Comparison of ENCODE assay signal across 17 cellular contexts in the genomic region with DNA sequence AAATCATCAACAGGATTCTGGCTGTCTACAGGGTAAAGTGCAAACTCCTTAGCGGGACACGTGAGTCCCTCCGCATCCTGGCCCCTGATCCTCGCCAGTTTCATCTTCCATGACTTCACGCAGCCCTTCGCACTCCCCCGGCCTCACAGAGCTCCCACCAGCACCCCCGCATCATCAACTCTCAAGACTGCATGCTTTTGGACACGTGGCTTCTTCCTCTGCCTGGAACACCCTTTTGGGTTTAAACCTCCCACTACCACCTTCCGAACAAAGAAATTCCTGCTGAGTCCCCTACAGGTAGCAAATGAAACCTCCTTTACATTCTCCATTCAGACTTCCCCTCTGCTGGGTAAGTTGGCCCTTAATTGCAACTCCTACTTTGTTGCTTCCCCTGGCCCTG. TPM values are rescaled to one million over a fixed set of nuclear protein-coding genes. Genes with fewer than 3 reads are reported as not detected.
A peak's percentile ranks its signal among the peaks of the same experiment; 100 is the strongest.
DNase-seq lines count a peak whose midpoint lies in the region; ATAC-seq and TF ChIP-seq lines count a peak whose summit lies in the region.
"Had no signal": no experiment of that assay in that cellular context is flagged by ENCODE, and none has a peak within 500 bp of the region (broad histone marks: within the 10 kb centered on the region; RNA-seq: fewer than 3 reads in every experiment).

No MANE protein-coding gene starts in this region.

- H4K91ac ChIP-seq in trophoblast cell (ENCODE audit: low read depth, low read length) = no peak overlapping the region

- H3K4me1 ChIP-seq in GM23338 (ENCODE audit: insufficient read depth) = peaks cover 6% of the 10 kb centered on the region
- no peaks in the 10 kb centered on the region for H3K4me1 ChIP-seq in trophoblast cell (ENCODE audit: control insufficient read depth in 1 of 2, insufficient read depth in 2 of 2, low read length in 2 of 2)
- H3K4me1 ChIP-seq: A549 had no signal

- no CpG with 5 or more reads among the region's 10 CpGs for WGBS in trophoblast cell (ENCODE audit: extremely low coverage, insufficient coverage, insufficient read length)

- DNase-seq in GM23338 (ENCODE audit: low spot score) = peak; percentile 75
- no peak for DNase-seq in WTC11 (ENCODE audit: low spot score)
- peak; percentile 36 for DNase-seq in iPS-NIHi11 (ENCODE audit: low spot score)
- DNase-seq in trophoblast cell = no peak
- no peak for DNase-seq in NCI-H146 treated with DMSO at 0.1 percent for 48 hours (lab: John Stamatoyannopoulos, UW; ENCODE audit: unreplicated experiment)
- DNase-seq: C1 segment of cervical spinal cord, KG1, MG63, NCI-H1092, NCI-H146, NCI-H2081 treated with DMSO at 0.1 percent for 48 hours, NCI-H510A treated with DMSO at 0.1 percent for 48 hours had no signal

- TF ChIP-seq CTCF in GM23338 (conservative IDR thresholded peaks at IDR 0.05; ENCODE audit: low read depth in 2 of 2) = peak; percentile 8 to 40; a peak in 1 of 4 replicates
- no peak for TF ChIP-seq CTCF in WTC11 (IDR thresholded peaks at IDR 0.05)

- peak; percentile 97 for ATAC-seq in GM23338
- ATAC-seq in WTC11 = peak; percentile 95
- ATAC-seq in GM21786 (IDR thresholded peaks at IDR 0.05; ENCODE audit: unreplicated experiment) = no peak
- no peak for ATAC-seq in GM19467 (IDR thresholded peaks at IDR 0.05; ENCODE audit: unreplicated experiment)
- no peak for ATAC-seq in HG03097 (IDR thresholded peaks at IDR 0.05; ENCODE audit: low FRiP score, unreplicated experiment)
- ATAC-seq: Panc1 had no signal

- no peak overlapping the region for H4K12ac ChIP-seq in trophoblast cell (ENCODE audit: low read depth, low read length)

- H4K8ac ChIP-seq in trophoblast cell (ENCODE audit: low read depth, low read length) = no peak overlapping the region

- H3K36me3 Mint-ChIP-seq in GM23338 (ENCODE audit: low read depth) (no peaks in the 10 kb centered on the region; the same call in 2 of the 3 replicates), WTC11 (no peaks in the 10 kb centered on the region)

- peak overlapping the region; percentile 51 for H3K9ac ChIP-seq in trophoblast cell (ENCODE audit: low read length)

- H3K18ac ChIP-seq in trophoblast cell (ENCODE audit: low read length) = no peak overlapping the region

- no peaks in the 10 kb centered on the region for H3K9me3 Mint-ChIP-seq in GM23338
- H3K9me3 Mint-ChIP-seq in WTC11 = peaks cover 5% of the 10 kb centered on the region

- H3K4me1 Mint-ChIP-seq in GM23338 = peaks cover 14% of the 10 kb centered on the region
- H3K4me1 Mint-ChIP-seq in WTC11 = peaks cover 15% of the 10 kb centered on the region

- H3K4me2 ChIP-seq in GM23338 (peak overlapping the region; percentile 62; the same call in 1 of the 2 replicates), trophoblast cell (ENCODE audit: low read length) (no peak overlapping the region)
- H3K4me2 ChIP-seq: A549 had no signal

- no peaks in the 10 kb centered on the region for H3F3A ChIP-seq in GM23338 (replicated peaks; ENCODE audit: low read depth)

- H3K79me1 ChIP-seq in trophoblast cell (ENCODE audit: low read length) = no peaks in the 10 kb centered on the region

- H4K20me1 ChIP-seq in GM23338 (replicated peaks; ENCODE audit: insufficient read depth) = no peaks in the 10 kb centered on the region

- H3K9me2 ChIP-seq in GM23338 (ENCODE audit: insufficient read depth) = peaks cover 6% of the 10 kb centered on the region; the same call in 1 of the 2 replicates

- H3K4me3 ChIP-seq in GM23338 (no peak overlapping the region), trophoblast cell (ENCODE audit: low read depth, low read length) (no peak overlapping the region)
- H3K4me3 ChIP-seq: A549, MG63 had no signal

- H3K14ac ChIP-seq in trophoblast cell (ENCODE audit: low read length) = no peak overlapping the region

- H3K27ac Mint-ChIP-seq in GM23338 (peak overlapping the region; percentile 13; the same call in 1 of the 2 replicates), WTC11 (no peak overlapping the region)

- H3K4ac ChIP-seq in trophoblast cell (ENCODE audit: low read depth, low read length) = no peak overlapping the region

- H3K4me3 Mint-ChIP-seq in GM23338 (no peak overlapping the region; the same call in 2 of the 3 replicates), WTC11 (no peak overlapping the region)

- POLR2A ChIA-PET in WTC11 (lab: Charles Lee) = no interaction called here

- no peak overlapping the region for H2AK5ac ChIP-seq in trophoblast cell (ENCODE audit: low read length)

- H3K27me3 ChIP-seq in GM23338 (ENCODE audit: insufficient read depth) = 0 out of 2 replicates have a peak, but pooled peaks cover 8% of the 10 kb centered on the region
- H3K27me3 ChIP-seq in trophoblast cell (ENCODE audit: insufficient read depth, low read length) = no peaks in the 10 kb centered on the region
- H3K27me3 ChIP-seq: MG63 had no signal

- H3K79me2 ChIP-seq in GM23338 (replicated peaks; ENCODE audit: insufficient read depth) = no peaks in the 10 kb centered on the region
- H3K79me2 ChIP-seq in trophoblast cell (ENCODE audit: control insufficient read depth, insufficient read depth, low read length, poor library complexity) = no peaks in the 10 kb centered on the region

- H2BK5ac ChIP-seq in trophoblast cell (ENCODE audit: low read depth, low read length, poor library complexity) = no peak overlapping the region

- H3K36me3 ChIP-seq in GM23338 (ENCODE audit: insufficient read depth) (no peaks in the 10 kb centered on the region), trophoblast cell (ENCODE audit: control insufficient read depth in 1 of 2, insufficient read depth in 2 of 2, low read length in 2 of 2) (no peaks in the 10 kb centered on the region)
- H3K36me3 ChIP-seq: MG63 had no signal

- H3K9me3 ChIP-seq in trophoblast cell (ENCODE audit: insufficient read depth, low read depth, low read length) = no peaks in the 10 kb centered on the region
- H3K9me3 ChIP-seq: A549, MG63 had no signal

- H2BK120ac ChIP-seq in trophoblast cell (ENCODE audit: insufficient read depth, low read length, poor library complexity) = no peak overlapping the region

- no peak overlapping the region for H3K23ac ChIP-seq in trophoblast cell (ENCODE audit: low read length)

- CTCF ChIA-PET in WTC11 (lab: Charles Lee) = interaction anchor here (0.5 to 1.0 kb wide), 2 partner anchors 176 to 1230 kb away, joined by 3 read pairs; no protein-coding TSS in a partner anchor

- H2AFZ ChIP-seq in GM23338 (peak overlapping the region; percentile 94), trophoblast cell (ENCODE audit: insufficient read depth, low read length, poor library complexity) (no peak overlapping the region)

- H2BK12ac ChIP-seq in trophoblast cell (ENCODE audit: low read length) = no peak overlapping the region

- H3K27me3 Mint-ChIP-seq in GM23338 (ENCODE audit: insufficient read depth, low read depth, poor library complexity) = peaks cover 5% of the 10 kb centered on the region
- peaks cover 13% of the 10 kb centered on the region for H3K27me3 Mint-ChIP-seq in WTC11 (ENCODE audit: low read depth)

- H3K27ac ChIP-seq in GM23338 (ENCODE audit: low read depth) (no peak overlapping the region), trophoblast cell (ENCODE audit: low read depth, low read length) (no peak overlapping the region)
- H3K27ac ChIP-seq: A549 had no signal

TF ChIP-seq in GM23338, 12 proteins besides CTCF, POLR2A, EP300 and RAD21 (continues in another document):
- TF ChIP-seq CREB1 (CRISPR knock-in tag; IDR thresholded peaks at IDR 0.05; ENCODE audit: low read depth) (0 out of 2 replicates have a peak, but pooled peaks have one; percentile 9), JUNB (IDR thresholded peaks at IDR 0.05; ENCODE audit: unreplicated experiment) (no peak), STAT1 (IDR thresholded peaks at IDR 0.05; ENCODE audit: unreplicated experiment) (no peak), EZH2 (IDR thresholded peaks at IDR 0.05; ENCODE audit: low read depth, unreplicated experiment) (no peak)

TF ChIP-seq in WTC11, 78 proteins besides CTCF, POLR2A, EP300 and RAD21 (continues in another document):
- TF ChIP-seq, protein P1, sequence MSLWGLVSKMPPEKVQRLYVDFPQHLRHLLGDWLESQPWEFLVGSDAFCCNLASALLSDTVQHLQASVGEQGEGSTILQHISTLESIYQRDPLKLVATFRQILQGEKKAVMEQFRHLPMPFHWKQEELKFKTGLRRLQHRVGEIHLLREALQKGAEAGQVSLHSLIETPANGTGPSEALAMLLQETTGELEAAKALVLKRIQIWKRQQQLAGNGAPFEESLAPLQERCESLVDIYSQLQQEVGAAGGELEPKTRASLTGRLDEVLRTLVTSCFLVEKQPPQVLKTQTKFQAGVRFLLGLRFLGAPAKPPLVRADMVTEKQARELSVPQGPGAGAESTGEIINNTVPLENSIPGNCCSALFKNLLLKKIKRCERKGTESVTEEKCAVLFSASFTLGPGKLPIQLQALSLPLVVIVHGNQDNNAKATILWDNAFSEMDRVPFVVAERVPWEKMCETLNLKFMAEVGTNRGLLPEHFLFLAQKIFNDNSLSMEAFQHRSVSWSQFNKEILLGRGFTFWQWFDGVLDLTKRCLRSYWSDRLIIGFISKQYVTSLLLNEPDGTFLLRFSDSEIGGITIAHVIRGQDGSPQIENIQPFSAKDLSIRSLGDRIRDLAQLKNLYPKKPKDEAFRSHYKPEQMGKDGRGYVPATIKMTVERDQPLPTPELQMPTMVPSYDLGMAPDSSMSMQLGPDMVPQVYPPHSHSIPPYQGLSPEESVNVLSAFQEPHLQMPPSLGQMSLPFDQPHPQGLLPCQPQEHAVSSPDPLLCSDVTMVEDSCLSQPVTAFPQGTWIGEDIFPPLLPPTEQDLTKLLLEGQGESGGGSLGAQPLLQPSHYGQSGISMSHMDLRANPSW (CRISPR knock-in tag; conservative IDR thresholded peaks at IDR 0.05; ENCODE audit: low read depth) = no peak
- TF ChIP-seq, protein P2, sequence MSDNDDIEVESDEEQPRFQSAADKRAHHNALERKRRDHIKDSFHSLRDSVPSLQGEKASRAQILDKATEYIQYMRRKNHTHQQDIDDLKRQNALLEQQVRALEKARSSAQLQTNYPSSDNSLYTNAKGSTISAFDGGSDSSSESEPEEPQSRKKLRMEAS (CRISPR knock-in tag; IDR thresholded peaks at IDR 0.05) = peak; percentile 83
- TF ChIP-seq, protein P3, sequence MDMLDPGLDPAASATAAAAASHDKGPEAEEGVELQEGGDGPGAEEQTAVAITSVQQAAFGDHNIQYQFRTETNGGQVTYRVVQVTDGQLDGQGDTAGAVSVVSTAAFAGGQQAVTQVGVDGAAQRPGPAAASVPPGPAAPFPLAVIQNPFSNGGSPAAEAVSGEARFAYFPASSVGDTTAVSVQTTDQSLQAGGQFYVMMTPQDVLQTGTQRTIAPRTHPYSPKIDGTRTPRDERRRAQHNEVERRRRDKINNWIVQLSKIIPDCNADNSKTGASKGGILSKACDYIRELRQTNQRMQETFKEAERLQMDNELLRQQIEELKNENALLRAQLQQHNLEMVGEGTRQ (CRISPR knock-in tag; IDR thresholded peaks at IDR 0.05) = peak; percentile 57
- peak; percentile 60; the same call in 1 of the 2 replicates for TF ChIP-seq TEAD1 (CRISPR knock-in tag; IDR thresholded peaks at IDR 0.05)

RNA-seq across cellular contexts. Expression of a gene that starts 12.6 kb away (rescaled TPM):
- total RNA-seq in GM23338 (2014; rRNA removed; shearing (Covaris generic)) = 635 and 714 TPM in 2 replicates
- 601 and 667 TPM in 2 replicates for polyA plus RNA-seq in GM23338 (2016; fragmentation: Nextera tagmentation; extraction: Ambion mirVana)
- total RNA-seq in WTC11 (2021) = 320 to 365 TPM (median 321 TPM) in 3 replicates
- polyA plus RNA-seq in trophoblast cell (2013) = 364 and 368 TPM in 2 replicates

Comparison
In these comparisons a context has a peak if more than half of its experiments do, and no peak if none do; other contexts are left out.
1. ATAC-seq: peak in GM23338 (single experiment) and WTC11 (single experiment); none in GM21786 (single experiment), GM19467 (single experiment) and HG03097 (single experiment).
2. DNase-seq: peak in GM23338 (single experiment) and iPS-NIHi11 (single experiment); none in WTC11 (single experiment), trophoblast cell (0 of 2) and NCI-H146 treated with DMSO at 0.1 percent for 48 hours (single experiment).